Comparison of ENCODE assay signal across 8 cellular contexts in the genomic region with DNA sequence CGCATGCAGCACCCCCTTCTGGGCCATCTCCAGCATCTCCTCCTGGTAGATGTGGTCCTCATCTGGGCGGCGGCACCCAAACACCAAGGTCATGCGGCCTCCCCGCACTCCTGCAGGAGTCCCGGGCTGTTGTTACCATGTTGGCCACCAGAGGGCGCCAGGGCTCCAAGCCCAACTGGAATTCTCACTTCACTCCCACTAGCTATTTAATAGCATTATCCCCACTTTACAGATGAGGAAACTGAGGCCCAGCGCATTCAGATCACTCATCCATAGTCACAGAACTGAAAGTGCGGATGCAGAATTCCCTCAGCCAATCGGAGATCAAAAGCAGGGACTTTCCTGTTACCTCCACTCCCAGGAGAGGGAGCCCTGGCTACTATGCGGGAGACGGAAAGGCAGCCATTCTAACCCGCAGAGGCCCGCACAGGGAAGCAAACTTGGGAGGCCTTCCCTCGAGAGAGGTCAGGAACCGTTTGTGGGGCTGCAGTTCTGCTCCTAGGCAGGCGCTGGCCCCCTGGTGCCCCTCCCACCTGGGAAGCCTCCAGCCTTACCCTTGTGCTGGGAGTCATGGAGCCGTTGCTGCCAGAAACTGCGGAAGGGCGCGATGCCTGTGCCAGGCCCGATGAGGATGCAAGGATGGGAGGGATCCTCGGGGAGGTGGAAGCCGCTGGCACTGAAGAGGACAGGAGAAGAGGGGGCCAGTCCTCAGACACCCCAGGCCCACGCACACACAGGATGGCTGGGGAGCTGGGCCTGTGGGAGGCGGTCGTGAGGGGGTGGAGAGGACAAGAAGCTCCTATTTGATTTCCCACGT. TPM values are rescaled to one million over a fixed set of nuclear protein-coding genes. Genes with fewer than 3 reads are reported as not detected.
DNase-seq lines count a peak whose midpoint lies in the region; ATAC-seq and TF ChIP-seq lines count a peak whose summit lies in the region.

No MANE protein-coding gene starts in this region.

- H3K9ac ChIP-seq in GM23248 (no peak overlapping the region), OCI-LY1 (ENCODE audit: low read length) (no peak overlapping the region)

- H3K4me3 ChIP-seq in GM23248 (no peak overlapping the region), OCI-LY1 (ENCODE audit: low read depth, low read length, poor library complexity, severe bottlenecking) (no peak overlapping the region), fibroblast of pulmonary artery (replicated peaks; ENCODE audit: low read depth, low read length) (no peak overlapping the region), testis (peak overlapping the region in 1 of 2 donors; percentile 8)

- no peak for ATAC-seq in GM21367 (IDR thresholded peaks at IDR 0.05; ENCODE audit: unreplicated experiment)

- H3K4me1 ChIP-seq in GM23248 (ENCODE audit: insufficient read depth) (no peaks in the 10 kb centered on the region), OCI-LY1 (ENCODE audit: insufficient read depth, low read length, severe bottlenecking) (no peaks in the 10 kb centered on the region), testis (no peaks in the 10 kb centered on the region)

- H3K36me3 ChIP-seq in GM23248 (ENCODE audit: low read depth) (no peaks in the 10 kb centered on the region), OCI-LY1 (ENCODE audit: insufficient read depth, low read length) (no peaks in the 10 kb centered on the region), testis (ENCODE audit: low read depth, missing control alignments) (no peaks in the 10 kb centered on the region)

- intact Hi-C loops in testis (cut with DNase I; ENCODE audit: low total_unique reads), result no loop called here

- in situ Hi-C loops in GM23248 (cut with MboI), result no loop called here

- H4K20me1 ChIP-seq in GM23248 (ENCODE audit: insufficient read depth), result no peaks in the 10 kb centered on the region
- no peaks in the 10 kb centered on the region for H4K20me1 ChIP-seq in OCI-LY1 (ENCODE audit: insufficient read depth, low read length)

- H3K79me2 ChIP-seq in GM23248 (ENCODE audit: insufficient read depth) (no peaks in the 10 kb centered on the region), OCI-LY1 (ENCODE audit: insufficient read depth, low read length) (no peaks in the 10 kb centered on the region)

- H3K27ac ChIP-seq in GM23248, result no peak overlapping the region
- H3K27ac ChIP-seq in OCI-LY1 (ENCODE audit: low read depth, low read length, poor library complexity, severe bottlenecking), result no peak overlapping the region
- no peak overlapping the region for H3K27ac ChIP-seq in testis

- TF ChIP-seq CTCF in OCI-LY1 (IDR thresholded peaks at IDR 0.05; ENCODE audit: low read length) (peak; percentile 89), fibroblast of pulmonary artery (IDR thresholded peaks at IDR 0.05; ENCODE audit: low read length, missing control alignments) (peak; percentile 82), testis (IDR thresholded peaks at IDR 0.05) (peak; percentile 86 to 96 (median 88))

- DNase-seq in AML-193 (lab: John Stamatoyannopoulos, UW) (peak; percentile 45 to 46), GM23248 (peak; percentile 56), fibroblast of pulmonary artery (ENCODE audit: low read depth) (peak; percentile 48), occipital lobe (lab: John Stamatoyannopoulos, UW) (peak; percentile 18), testis (peak; percentile 86)
- peak; percentile 81 to 83 for DNase-seq in activated T-cell treated with anti-CD3 and anti-CD28 coated beads, Interleukin-2, amount 50 U/mL, for 48 hours

- H3K9me2 ChIP-seq in GM23248 (ENCODE audit: insufficient read depth) (no peaks in the 10 kb centered on the region), OCI-LY1 (ENCODE audit: low read depth, low read length) (no peaks in the 10 kb centered on the region)

- H2AFZ ChIP-seq in GM23248, result no peak overlapping the region
- H2AFZ ChIP-seq in OCI-LY1 (ENCODE audit: low read length), result no peak overlapping the region

- no peak overlapping the region for H3K4me2 ChIP-seq in GM23248 (ENCODE audit: unreplicated experiment)
- no peak overlapping the region for H3K4me2 ChIP-seq in OCI-LY1 (ENCODE audit: low read length)

- no peaks in the 10 kb centered on the region for H3F3A ChIP-seq in GM23248 (ENCODE audit: insufficient read depth)
- no peaks in the 10 kb centered on the region for H3F3A ChIP-seq in OCI-LY1 (ENCODE audit: insufficient read depth, low read length)

- H3K9me3 ChIP-seq in GM23248 (ENCODE audit: low read depth) (no peaks in the 10 kb centered on the region), OCI-LY1 (ENCODE audit: low read length) (no peaks in the 10 kb centered on the region), testis (no peaks in the 10 kb centered on the region)

- no peak for TF ChIP-seq POLR2A in testis (IDR thresholded peaks at IDR 0.05)

- no peaks in the 10 kb centered on the region for H3K27me3 ChIP-seq in GM23248 (replicated peaks; ENCODE audit: insufficient read depth)
- no peaks in the 10 kb centered on the region for H3K27me3 ChIP-seq in OCI-LY1 (ENCODE audit: insufficient read depth, low read length)
- H3K27me3 ChIP-seq in testis, result no peaks in the 10 kb centered on the region

- 27 to 32% methylated on average over 24 to 28 of the region's 28 CpGs for whole genome bisulfite sequencing in GM23248 (ENCODE audit: low coverage in 1 of 2, low lambda C conversion rate in 2 of 2, missing lambda C conversion rate in 2 of 2), 2 experiments
- 32 to 41% methylated on average over 28 of the region's 28 CpGs for WGBS in testis, 2 donors

RNA-seq across cellular contexts. Expression of a gene that starts 40.1 kb away (rescaled TPM):
- total RNA-seq in GM23248 (2014; rRNA removed; shearing (Covaris generic)), result not detected in 2 replicates
- polyA plus RNA-seq in GM23248 (2016; fragmentation: Nextera tagmentation; extraction: Ambion mirVana), result not detected in 2 replicates
- total RNA-seq in occipital lobe, result 0.47 TPM
- total RNA-seq in testis, result 1 to 10 TPM in 1 of 2 donors, under 1 TPM in 1; 0.87 to 1.4 TPM
- polyA plus RNA-seq in testis (ENCODE audit: insufficient read depth, low read depth, low replicate concordance), result 0.53 TPM

Comparison
In these comparisons a context has a peak if more than half of its experiments do, and no peak if none do; other contexts are left out.
1. DNase-seq: peak in every context shown above with its lines; median percentile 86 in testis; 82 in activated T-cell treated with anti-CD3 and anti-CD28 coated beads, Interleukin-2, amount 50 U/mL, for 48 hours; 56 in GM23248; 48 in fibroblast of pulmonary artery; 46 in AML-193; 18 in occipital lobe.